ENCODE assay signal across 1 cellular context in the genomic region with DNA sequence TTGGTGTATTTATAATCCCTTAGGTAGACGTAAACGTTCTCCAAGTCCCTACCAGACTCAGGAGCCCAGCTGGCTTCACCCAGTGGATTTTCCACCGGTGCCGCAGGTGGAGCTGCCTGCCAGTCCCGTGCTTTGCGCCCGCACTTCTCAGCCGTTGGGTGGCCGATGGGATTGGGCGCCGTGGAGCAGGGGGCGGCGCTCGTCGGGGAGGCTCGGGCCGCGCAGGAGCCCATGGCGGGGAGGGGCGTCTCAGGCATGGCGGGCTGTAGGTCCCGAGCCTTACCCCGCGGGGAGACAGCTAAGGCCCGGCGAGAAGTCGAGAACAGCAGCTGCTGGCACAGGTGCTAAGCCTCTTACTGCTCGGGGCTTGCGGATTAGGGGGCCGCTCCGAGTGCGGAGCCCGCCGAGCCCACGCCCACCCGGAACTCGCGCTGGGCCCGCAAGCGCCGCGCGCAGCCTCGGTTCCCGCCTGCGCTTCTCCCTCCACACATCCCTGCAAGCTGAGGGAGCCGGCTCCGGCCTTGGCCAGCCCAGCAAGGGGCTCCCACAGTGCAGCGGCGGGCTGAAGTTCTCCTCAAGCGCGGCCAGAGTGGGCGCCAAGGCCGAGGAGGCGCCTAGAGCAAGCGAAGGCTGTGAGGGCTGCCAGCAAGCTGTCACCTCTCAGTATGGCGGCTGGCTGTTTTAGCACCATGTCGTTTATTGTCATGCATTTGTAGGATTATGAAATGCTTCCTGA.
TF ChIP-seq lines count a peak whose summit lies in the region.

No MANE protein-coding gene starts in this region.

TF ChIP-seq in K562, 482 proteins besides CTCF, POLR2A, EP300 and RAD21 (continued from another document and continues in another):
- TF ChIP-seq, protein P1, sequence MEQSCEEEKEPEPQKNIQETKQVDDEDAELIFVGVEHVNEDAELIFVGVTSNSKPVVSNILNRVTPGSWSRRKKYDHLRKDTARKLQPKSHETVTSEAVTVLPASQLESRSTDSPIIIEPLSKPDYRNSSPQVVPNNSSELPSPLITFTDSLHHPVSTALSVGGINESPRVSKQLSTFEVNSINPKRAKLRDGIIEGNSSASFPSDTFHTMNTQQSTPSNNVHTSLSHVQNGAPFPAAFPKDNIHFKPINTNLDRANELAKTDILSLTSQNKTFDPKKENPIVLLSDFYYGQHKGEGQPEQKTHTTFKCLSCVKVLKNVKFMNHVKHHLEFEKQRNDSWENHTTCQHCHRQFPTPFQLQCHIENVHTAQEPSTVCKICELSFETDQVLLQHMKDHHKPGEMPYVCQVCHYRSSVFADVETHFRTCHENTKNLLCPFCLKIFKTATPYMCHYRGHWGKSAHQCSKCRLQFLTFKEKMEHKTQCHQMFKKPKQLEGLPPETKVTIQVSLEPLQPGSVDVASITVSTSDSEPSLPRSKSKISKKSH (CRISPR knock-in tag; IDR thresholded peaks at IDR 0.05) = no peak
- TF ChIP-seq ZNF232 (CRISPR knock-in tag; IDR thresholded peaks at IDR 0.05) (0 out of 2 replicates have a peak, but pooled peaks have one; percentile 47), GATAD2A (IDR thresholded peaks at IDR 0.05) (0 out of 2 replicates have a peak, but pooled peaks have one; percentile 17), ZFP36 (IDR thresholded peaks at IDR 0.05; ENCODE audit: low read depth, low read length, partially characterized antibody) (no peak), SIN3B (IDR thresholded peaks at IDR 0.05; ENCODE audit: low read depth) (peak; percentile 18; the same call in 1 of the 2 replicates), ZNF224 (CRISPR knock-in tag; IDR thresholded peaks at IDR 0.05) (no peak), RBFOX2 (IDR thresholded peaks at IDR 0.05; ENCODE audit: low read depth, low read length) (peak; percentile 88), RB1 (IDR thresholded peaks at IDR 0.05; ENCODE audit: low read depth) (peak; percentile 69), SP1 (CRISPR knock-in tag; IDR thresholded peaks at IDR 0.05) (peak; percentile 11; the same call in 1 of the 2 replicates), POLR2G (IDR thresholded peaks at IDR 0.05; ENCODE audit: low read depth, low read length) (peak; percentile 92), ERF (CRISPR knock-in tag; IDR thresholded peaks at IDR 0.05) (peak; percentile 59; the same call in 1 of the 2 replicates), EHMT2 (IDR thresholded peaks at IDR 0.05) (0 out of 2 replicates have a peak, but pooled peaks have one; percentile 36), POLR2H (tag; IDR thresholded peaks at IDR 0.05; ENCODE audit: low read depth) (peak; percentile 15; the same call in 1 of the 2 replicates), MYBL2 (IDR thresholded peaks at IDR 0.05; ENCODE audit: low read depth) (peak; percentile 71; the same call in 1 of the 2 replicates), MYBL2 (CRISPR knock-in tag; IDR thresholded peaks at IDR 0.05; ENCODE audit: borderline replicate concordance) (no peak), RFX5 (IDR thresholded peaks at IDR 0.05; ENCODE audit: low read depth, low read length) (no peak), GABPB1 (CRISPR knock-in tag; IDR thresholded peaks at IDR 0.05) (peak; percentile 59; the same call in 1 of the 2 replicates), KDM2B (CRISPR knock-in tag; IDR thresholded peaks at IDR 0.05) (no peak), PRPF4 (IDR thresholded peaks at IDR 0.05; ENCODE audit: insufficient read depth, low read depth, low read length, poor library complexity, severe bottlenecking) (no peak), ZNF282 (CRISPR knock-in tag; IDR thresholded peaks at IDR 0.05) (0 out of 2 replicates have a peak, but pooled peaks have one; percentile 12), GATA2 (CRISPR knock-in tag; IDR thresholded peaks at IDR 0.05) (no peak), ZBTB7A (IDR thresholded peaks at IDR 0.05; ENCODE audit: borderline replicate concordance, control insufficient read depth, low read depth, low read length) (peak; percentile 66; the same call in 1 of the 2 replicates), FOXA1 (IDR thresholded peaks at IDR 0.05; ENCODE audit: borderline replicate concordance) (no peak), FOSL1 (tag; conservative IDR thresholded peaks at IDR 0.05) (0 out of 2 replicates have a peak, but pooled peaks have one; percentile 12), KDM5B (IDR thresholded peaks at IDR 0.05; ENCODE audit: insufficient replicate concordance, low read depth, low read length) (peak; percentile 60), NR4A1 (CRISPR knock-in tag; IDR thresholded peaks at IDR 0.05) (0 out of 2 replicates have a peak, but pooled peaks have one; percentile 36), NR4A1 (tag; IDR thresholded peaks at IDR 0.05) (peak; percentile 76), BMI1 (IDR thresholded peaks at IDR 0.05; ENCODE audit: low read length) (no peak), TBP (optimal IDR thresholded peaks at IDR 0.05; ENCODE audit: low read depth, low read length) (peak; percentile 13), HDAC1 (IDR thresholded peaks at IDR 0.05) (peak in 1 of 2 experiments; percentile 38; a peak in 1 of 4 replicates), SNRNP70 (optimal IDR thresholded peaks at IDR 0.05; ENCODE audit: low read depth, low read length) (no peak), PHF20 (IDR thresholded peaks at IDR 0.05; ENCODE audit: partially characterized antibody) (peak; percentile 8), CXXC5 (CRISPR knock-in tag; IDR thresholded peaks at IDR 0.05) (peak; percentile 83), E2F3 (CRISPR knock-in tag; IDR thresholded peaks at IDR 0.05) (peak; percentile 84), GABPA (tag; conservative IDR thresholded peaks at IDR 0.05; ENCODE audit: low read depth) (0 out of 2 replicates have a peak, but pooled peaks have one; percentile 22), ZFP30 (CRISPR knock-in tag; IDR thresholded peaks at IDR 0.05; ENCODE audit: borderline replicate concordance) (no peak)
- TF ChIP-seq, protein P2, sequence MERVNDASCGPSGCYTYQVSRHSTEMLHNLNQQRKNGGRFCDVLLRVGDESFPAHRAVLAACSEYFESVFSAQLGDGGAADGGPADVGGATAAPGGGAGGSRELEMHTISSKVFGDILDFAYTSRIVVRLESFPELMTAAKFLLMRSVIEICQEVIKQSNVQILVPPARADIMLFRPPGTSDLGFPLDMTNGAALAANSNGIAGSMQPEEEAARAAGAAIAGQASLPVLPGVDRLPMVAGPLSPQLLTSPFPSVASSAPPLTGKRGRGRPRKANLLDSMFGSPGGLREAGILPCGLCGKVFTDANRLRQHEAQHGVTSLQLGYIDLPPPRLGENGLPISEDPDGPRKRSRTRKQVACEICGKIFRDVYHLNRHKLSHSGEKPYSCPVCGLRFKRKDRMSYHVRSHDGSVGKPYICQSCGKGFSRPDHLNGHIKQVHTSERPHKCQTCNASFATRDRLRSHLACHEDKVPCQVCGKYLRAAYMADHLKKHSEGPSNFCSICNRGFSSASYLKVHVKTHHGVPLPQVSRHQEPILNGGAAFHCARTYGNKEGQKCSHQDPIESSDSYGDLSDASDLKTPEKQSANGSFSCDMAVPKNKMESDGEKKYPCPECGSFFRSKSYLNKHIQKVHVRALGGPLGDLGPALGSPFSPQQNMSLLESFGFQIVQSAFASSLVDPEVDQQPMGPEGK (CRISPR knock-in tag; IDR thresholded peaks at IDR 0.05; ENCODE audit: borderline replicate concordance) = no peak
- TF ChIP-seq, protein P3, sequence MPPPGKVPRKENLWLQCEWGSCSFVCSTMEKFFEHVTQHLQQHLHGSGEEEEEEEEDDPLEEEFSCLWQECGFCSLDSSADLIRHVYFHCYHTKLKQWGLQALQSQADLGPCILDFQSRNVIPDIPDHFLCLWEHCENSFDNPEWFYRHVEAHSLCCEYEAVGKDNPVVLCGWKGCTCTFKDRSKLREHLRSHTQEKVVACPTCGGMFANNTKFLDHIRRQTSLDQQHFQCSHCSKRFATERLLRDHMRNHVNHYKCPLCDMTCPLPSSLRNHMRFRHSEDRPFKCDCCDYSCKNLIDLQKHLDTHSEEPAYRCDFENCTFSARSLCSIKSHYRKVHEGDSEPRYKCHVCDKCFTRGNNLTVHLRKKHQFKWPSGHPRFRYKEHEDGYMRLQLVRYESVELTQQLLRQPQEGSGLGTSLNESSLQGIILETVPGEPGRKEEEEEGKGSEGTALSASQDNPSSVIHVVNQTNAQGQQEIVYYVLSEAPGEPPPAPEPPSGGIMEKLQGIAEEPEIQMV (tag; conservative IDR thresholded peaks at IDR 0.05; ENCODE audit: low read depth) = no peak
- TF ChIP-seq, protein P4, sequence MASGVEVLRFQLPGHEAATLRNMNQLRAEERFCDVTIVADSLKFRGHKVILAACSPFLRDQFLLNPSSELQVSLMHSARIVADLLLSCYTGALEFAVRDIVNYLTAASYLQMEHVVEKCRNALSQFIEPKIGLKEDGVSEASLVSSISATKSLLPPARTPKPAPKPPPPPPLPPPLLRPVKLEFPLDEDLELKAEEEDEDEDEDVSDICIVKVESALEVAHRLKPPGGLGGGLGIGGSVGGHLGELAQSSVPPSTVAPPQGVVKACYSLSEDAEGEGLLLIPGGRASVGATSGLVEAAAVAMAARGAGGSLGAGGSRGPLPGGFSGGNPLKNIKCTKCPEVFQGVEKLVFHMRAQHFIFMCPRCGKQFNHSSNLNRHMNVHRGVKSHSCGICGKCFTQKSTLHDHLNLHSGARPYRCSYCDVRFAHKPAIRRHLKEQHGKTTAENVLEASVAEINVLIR (CRISPR knock-in tag; IDR thresholded peaks at IDR 0.05) = peak; percentile 8; the same call in 1 of the 2 replicates
- TF ChIP-seq, protein P5, sequence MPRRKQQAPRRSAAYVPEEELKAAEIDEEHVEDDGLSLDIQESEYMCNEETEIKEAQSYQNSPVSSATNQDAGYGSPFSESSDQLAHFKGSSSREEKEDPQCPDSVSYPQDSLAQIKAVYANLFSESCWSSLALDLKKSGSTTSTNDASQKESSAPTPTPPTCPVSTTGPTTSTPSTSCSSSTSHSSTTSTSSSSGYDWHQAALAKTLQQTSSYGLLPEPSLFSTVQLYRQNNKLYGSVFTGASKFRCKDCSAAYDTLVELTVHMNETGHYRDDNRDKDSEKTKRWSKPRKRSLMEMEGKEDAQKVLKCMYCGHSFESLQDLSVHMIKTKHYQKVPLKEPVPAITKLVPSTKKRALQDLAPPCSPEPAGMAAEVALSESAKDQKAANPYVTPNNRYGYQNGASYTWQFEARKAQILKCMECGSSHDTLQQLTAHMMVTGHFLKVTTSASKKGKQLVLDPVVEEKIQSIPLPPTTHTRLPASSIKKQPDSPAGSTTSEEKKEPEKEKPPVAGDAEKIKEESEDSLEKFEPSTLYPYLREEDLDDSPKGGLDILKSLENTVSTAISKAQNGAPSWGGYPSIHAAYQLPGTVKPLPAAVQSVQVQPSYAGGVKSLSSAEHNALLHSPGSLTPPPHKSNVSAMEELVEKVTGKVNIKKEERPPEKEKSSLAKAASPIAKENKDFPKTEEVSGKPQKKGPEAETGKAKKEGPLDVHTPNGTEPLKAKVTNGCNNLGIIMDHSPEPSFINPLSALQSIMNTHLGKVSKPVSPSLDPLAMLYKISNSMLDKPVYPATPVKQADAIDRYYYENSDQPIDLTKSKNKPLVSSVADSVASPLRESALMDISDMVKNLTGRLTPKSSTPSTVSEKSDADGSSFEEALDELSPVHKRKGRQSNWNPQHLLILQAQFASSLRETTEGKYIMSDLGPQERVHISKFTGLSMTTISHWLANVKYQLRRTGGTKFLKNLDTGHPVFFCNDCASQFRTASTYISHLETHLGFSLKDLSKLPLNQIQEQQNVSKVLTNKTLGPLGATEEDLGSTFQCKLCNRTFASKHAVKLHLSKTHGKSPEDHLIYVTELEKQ (CRISPR knock-in tag; IDR thresholded peaks at IDR 0.05) = no peak
- TF ChIP-seq, protein P6, sequence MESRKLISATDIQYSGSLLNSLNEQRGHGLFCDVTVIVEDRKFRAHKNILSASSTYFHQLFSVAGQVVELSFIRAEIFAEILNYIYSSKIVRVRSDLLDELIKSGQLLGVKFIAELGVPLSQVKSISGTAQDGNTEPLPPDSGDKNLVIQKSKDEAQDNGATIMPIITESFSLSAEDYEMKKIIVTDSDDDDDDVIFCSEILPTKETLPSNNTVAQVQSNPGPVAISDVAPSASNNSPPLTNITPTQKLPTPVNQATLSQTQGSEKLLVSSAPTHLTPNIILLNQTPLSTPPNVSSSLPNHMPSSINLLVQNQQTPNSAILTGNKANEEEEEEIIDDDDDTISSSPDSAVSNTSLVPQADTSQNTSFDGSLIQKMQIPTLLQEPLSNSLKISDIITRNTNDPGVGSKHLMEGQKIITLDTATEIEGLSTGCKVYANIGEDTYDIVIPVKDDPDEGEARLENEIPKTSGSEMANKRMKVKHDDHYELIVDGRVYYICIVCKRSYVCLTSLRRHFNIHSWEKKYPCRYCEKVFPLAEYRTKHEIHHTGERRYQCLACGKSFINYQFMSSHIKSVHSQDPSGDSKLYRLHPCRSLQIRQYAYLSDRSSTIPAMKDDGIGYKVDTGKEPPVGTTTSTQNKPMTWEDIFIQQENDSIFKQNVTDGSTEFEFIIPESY (CRISPR knock-in tag; IDR thresholded peaks at IDR 0.05) = peak; percentile 79
- TF ChIP-seq, protein P7, sequence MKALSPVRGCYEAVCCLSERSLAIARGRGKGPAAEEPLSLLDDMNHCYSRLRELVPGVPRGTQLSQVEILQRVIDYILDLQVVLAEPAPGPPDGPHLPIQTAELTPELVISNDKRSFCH (CRISPR knock-in tag; IDR thresholded peaks at IDR 0.05) = no peak
- TF ChIP-seq, protein P7 (tag; IDR thresholded peaks at IDR 0.05) = peak; percentile 71
- TF ChIP-seq, protein P8, sequence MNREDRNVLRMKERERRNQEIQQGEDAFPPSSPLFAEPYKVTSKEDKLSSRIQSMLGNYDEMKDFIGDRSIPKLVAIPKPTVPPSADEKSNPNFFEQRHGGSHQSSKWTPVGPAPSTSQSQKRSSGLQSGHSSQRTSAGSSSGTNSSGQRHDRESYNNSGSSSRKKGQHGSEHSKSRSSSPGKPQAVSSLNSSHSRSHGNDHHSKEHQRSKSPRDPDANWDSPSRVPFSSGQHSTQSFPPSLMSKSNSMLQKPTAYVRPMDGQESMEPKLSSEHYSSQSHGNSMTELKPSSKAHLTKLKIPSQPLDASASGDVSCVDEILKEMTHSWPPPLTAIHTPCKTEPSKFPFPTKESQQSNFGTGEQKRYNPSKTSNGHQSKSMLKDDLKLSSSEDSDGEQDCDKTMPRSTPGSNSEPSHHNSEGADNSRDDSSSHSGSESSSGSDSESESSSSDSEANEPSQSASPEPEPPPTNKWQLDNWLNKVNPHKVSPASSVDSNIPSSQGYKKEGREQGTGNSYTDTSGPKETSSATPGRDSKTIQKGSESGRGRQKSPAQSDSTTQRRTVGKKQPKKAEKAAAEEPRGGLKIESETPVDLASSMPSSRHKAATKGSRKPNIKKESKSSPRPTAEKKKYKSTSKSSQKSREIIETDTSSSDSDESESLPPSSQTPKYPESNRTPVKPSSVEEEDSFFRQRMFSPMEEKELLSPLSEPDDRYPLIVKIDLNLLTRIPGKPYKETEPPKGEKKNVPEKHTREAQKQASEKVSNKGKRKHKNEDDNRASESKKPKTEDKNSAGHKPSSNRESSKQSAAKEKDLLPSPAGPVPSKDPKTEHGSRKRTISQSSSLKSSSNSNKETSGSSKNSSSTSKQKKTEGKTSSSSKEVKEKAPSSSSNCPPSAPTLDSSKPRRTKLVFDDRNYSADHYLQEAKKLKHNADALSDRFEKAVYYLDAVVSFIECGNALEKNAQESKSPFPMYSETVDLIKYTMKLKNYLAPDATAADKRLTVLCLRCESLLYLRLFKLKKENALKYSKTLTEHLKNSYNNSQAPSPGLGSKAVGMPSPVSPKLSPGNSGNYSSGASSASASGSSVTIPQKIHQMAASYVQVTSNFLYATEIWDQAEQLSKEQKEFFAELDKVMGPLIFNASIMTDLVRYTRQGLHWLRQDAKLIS (CRISPR knock-in tag; IDR thresholded peaks at IDR 0.05) = 0 out of 2 replicates have a peak, but pooled peaks have one; percentile 69
